ENCODE assay signal across 8 cellular contexts in the genomic region with DNA sequence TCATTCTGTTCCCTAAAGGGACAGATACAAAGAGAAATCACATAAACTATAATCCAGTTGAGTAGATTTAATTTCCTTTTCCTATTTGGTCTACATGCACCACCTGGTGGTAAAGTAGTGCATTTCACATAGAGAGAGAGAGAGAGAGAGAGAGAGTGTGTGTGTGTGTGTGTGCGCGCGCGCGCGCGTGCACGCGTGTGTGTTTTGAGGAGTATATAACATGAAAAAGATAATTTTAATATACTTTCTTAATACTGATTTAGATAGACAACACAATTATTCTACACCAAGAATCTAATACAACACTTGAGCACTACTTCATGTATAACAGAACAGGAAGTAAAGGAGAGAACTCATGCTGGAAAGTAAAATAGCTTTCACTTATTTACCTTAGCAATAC. TPM values are rescaled to one million over a fixed set of nuclear protein-coding genes. Genes with fewer than 3 reads are reported as not detected.
A peak's percentile ranks its signal among the peaks of the same experiment; 100 is the strongest.
DNase-seq lines count a peak whose midpoint lies in the region; ATAC-seq lines count a peak whose summit lies in the region.

No MANE protein-coding gene starts in this region.

- DNase-seq in COLO668 (lab: John Stamatoyannopoulos, UW; ENCODE audit: unreplicated experiment), result peak; percentile 24
- peak; percentile 69 for DNase-seq in GM23248
- peak; percentile 10 for DNase-seq in NCI-H526 treated with DMSO at 0.1 percent for 48 hours (lab: John Stamatoyannopoulos, UW)
- DNase-seq in activated T-helper 1 cell treated with anti-CD3 and anti-CD28 coated beads, Interleukin-12 subunit alpha, Interleukin-12 subunit beta, Interleukin-2, Interleukin-4 antibody, amounts not matched to agents 30 ng/mL and 10 ng/mL and 1 ng/mL, durations not matched to agents 14 hours and 24 hours and 36 hours (ENCODE audit: low spot score), result no peak
- DNase-seq in glomerular visceral epithelial cell (ENCODE audit: extremely low spot score), result peak; percentile 46
- peak; percentile 76 for DNase-seq in posterior vena cava (ENCODE audit: low spot score)
- DNase-seq in GM19238 (ENCODE audit: insufficient read length, low spot score), result no peak

- in situ Hi-C loops in GM23248 (cut with MboI), result loop anchor here (10.0 to 25.0 kb wide), 3 partner anchors 177 to 723 kb away; no protein-coding TSS in a partner anchor

- no peak for ATAC-seq in GM21723 (IDR thresholded peaks at IDR 0.05; ENCODE audit: unreplicated experiment)

- intact Hi-C loops in activated T-helper 1 cell treated with anti-CD3 and anti-CD28 coated beads, Interleukin-12 subunit alpha, Interleukin-12 subunit beta, Interleukin-2, Interleukin-4 antibody, amounts not matched to agents 30 ng/mL and 10 ng/mL and 1 ng/mL, durations not matched to agents 14 hours and 24 hours and 36 hours (cut with micrococcal nuclease), result loop anchor here (1.0 to 5.0 kb wide), 4 partner anchors 187 to 723 kb away; partner anchors contain the start of gene COPS2
- intact Hi-C loops in posterior vena cava (cut with DNase I), result loop anchor here in 1 of 2 donors (10.0 kb wide), 2 partner anchors 203 to 633 kb away; partner anchors contain the start of genes DTWD1 and FAM227B

- no peak overlapping the region for H3K4me3 Mint-ChIP-seq in activated T-helper 1 cell treated with anti-CD3 and anti-CD28 coated beads, Interleukin-12 subunit alpha, Interleukin-12 subunit beta, Interleukin-2, Interleukin-4 antibody, amounts not matched to agents 30 ng/mL and 10 ng/mL and 1 ng/mL, durations not matched to agents 14 hours and 24 hours and 36 hours

- no peaks in the 10 kb centered on the region for H3K27me3 ChIP-seq in GM23248 (replicated peaks; ENCODE audit: insufficient read depth)

- no peaks in the 10 kb centered on the region for H3K36me3 Mint-ChIP-seq in activated T-helper 1 cell treated with anti-CD3 and anti-CD28 coated beads, Interleukin-12 subunit alpha, Interleukin-12 subunit beta, Interleukin-2, Interleukin-4 antibody, amounts not matched to agents 30 ng/mL and 10 ng/mL and 1 ng/mL, durations not matched to agents 14 hours and 24 hours and 36 hours (ENCODE audit: low read depth)

- peaks cover 47% of the 10 kb centered on the region for H3K79me2 ChIP-seq in GM23248 (ENCODE audit: insufficient read depth)

- H3K4me1 ChIP-seq in GM23248 (ENCODE audit: insufficient read depth), result peaks cover 15% of the 10 kb centered on the region; the same call in 1 of the 2 replicates

- H3K9ac ChIP-seq in GM23248, result peak overlapping the region; percentile 96

- no peaks in the 10 kb centered on the region for H3K9me3 Mint-ChIP-seq in activated T-helper 1 cell treated with anti-CD3 and anti-CD28 coated beads, Interleukin-12 subunit alpha, Interleukin-12 subunit beta, Interleukin-2, Interleukin-4 antibody, amounts not matched to agents 30 ng/mL and 10 ng/mL and 1 ng/mL, durations not matched to agents 14 hours and 24 hours and 36 hours

- peak overlapping the region; percentile 57 for H3K27ac Mint-ChIP-seq in activated T-helper 1 cell treated with anti-CD3 and anti-CD28 coated beads, Interleukin-12 subunit alpha, Interleukin-12 subunit beta, Interleukin-2, Interleukin-4 antibody, amounts not matched to agents 30 ng/mL and 10 ng/mL and 1 ng/mL, durations not matched to agents 14 hours and 24 hours and 36 hours

- H3K9me2 ChIP-seq in GM23248 (ENCODE audit: insufficient read depth), result no peaks in the 10 kb centered on the region

- H3K4me2 ChIP-seq in GM23248 (ENCODE audit: unreplicated experiment), result peak overlapping the region; percentile 100

- peaks cover 50% of the 10 kb centered on the region for H3F3A ChIP-seq in GM23248 (ENCODE audit: insufficient read depth)

- H2AFZ ChIP-seq in GM23248, result peak overlapping the region; percentile 79

- 36 to 52% methylated on average over 9 of the region's 9 CpGs for WGBS in GM23248 (ENCODE audit: low coverage in 1 of 2, low lambda C conversion rate in 2 of 2, missing lambda C conversion rate in 2 of 2), 2 experiments

- peaks cover 6% of the 10 kb centered on the region for H3K27me3 Mint-ChIP-seq in activated T-helper 1 cell treated with anti-CD3 and anti-CD28 coated beads, Interleukin-12 subunit alpha, Interleukin-12 subunit beta, Interleukin-2, Interleukin-4 antibody, amounts not matched to agents 30 ng/mL and 10 ng/mL and 1 ng/mL, durations not matched to agents 14 hours and 24 hours and 36 hours (ENCODE audit: insufficient read depth)

- H3K27ac ChIP-seq in GM23248, result peak overlapping the region; percentile 80

- no peaks in the 10 kb centered on the region for H3K9me3 ChIP-seq in GM23248 (ENCODE audit: low read depth)

- H3K4me1 Mint-ChIP-seq in activated T-helper 1 cell treated with anti-CD3 and anti-CD28 coated beads, Interleukin-12 subunit alpha, Interleukin-12 subunit beta, Interleukin-2, Interleukin-4 antibody, amounts not matched to agents 30 ng/mL and 10 ng/mL and 1 ng/mL, durations not matched to agents 14 hours and 24 hours and 36 hours (ENCODE audit: low read depth), result peaks cover 4% of the 10 kb centered on the region

- H3K4me3 ChIP-seq in GM23248, result peak overlapping the region; percentile 99

- peaks cover 28% of the 10 kb centered on the region for H3K36me3 ChIP-seq in GM23248 (ENCODE audit: low read depth)

- H4K20me1 ChIP-seq in GM23248 (ENCODE audit: insufficient read depth), result no peaks in the 10 kb centered on the region

RNA-seq across cellular contexts. Expression of gene FGF7, which starts 1.1 kb away (rescaled TPM):
- total RNA-seq in GM23248 (2014; rRNA removed; shearing (Covaris generic)), result 331 and 351 TPM in 2 replicates
- polyA plus RNA-seq in GM23248 (2016; fragmentation: Nextera tagmentation; extraction: Ambion mirVana), result 362 and 400 TPM in 2 replicates
- not detected in 2 replicates for total RNA-seq in activated T-helper 1 cell treated with anti-CD3 and anti-CD28 coated beads, Interleukin-12 subunit alpha, Interleukin-12 subunit beta, Interleukin-2, Interleukin-4 antibody, amounts not matched to agents 30 ng/mL and 10 ng/mL and 1 ng/mL, durations not matched to agents 14 hours and 24 hours and 36 hours
- total RNA-seq in posterior vena cava, result 100 to 1,000 TPM; 125 to 183 TPM

Comparison
In these comparisons a context has a peak if more than half of its experiments do, and no peak if none do; other contexts are left out.
1. DNase-seq: peak in COLO668 (single experiment), GM23248 (single experiment), NCI-H526 treated with DMSO at 0.1 percent for 48 hours (single experiment), glomerular visceral epithelial cell (single experiment) and posterior vena cava (single experiment); none in activated T-helper 1 cell treated with anti-CD3 and anti-CD28 coated beads, Interleukin-12 subunit alpha, Interleukin-12 subunit beta, Interleukin-2, Interleukin-4 antibody, amounts not matched to agents 30 ng/mL and 10 ng/mL and 1 ng/mL, durations not matched to agents 14 hours and 24 hours and 36 hours (single experiment) and GM19238 (single experiment).
2. RNA of gene FGF7, which starts 1.1 kb away (total RNA-seq): 331 to 351 TPM in GM23248 and 125 to 183 TPM in posterior vena cava; not detected in activated T-helper 1 cell treated with anti-CD3 and anti-CD28 coated beads, Interleukin-12 subunit alpha, Interleukin-12 subunit beta, Interleukin-2, Interleukin-4 antibody, amounts not matched to agents 30 ng/mL and 10 ng/mL and 1 ng/mL, durations not matched to agents 14 hours and 24 hours and 36 hours; every median in the first group is over 100 times any median in the second.